In genomic region chr11:69121621-69122336, GRCh38 we compare ENCODE assay signal across 14 cellular contexts. TPM values are rescaled to one million over a fixed set of nuclear protein-coding genes. Genes with fewer than 3 reads are reported as not detected.
DNase-seq lines count a peak whose midpoint lies in the region; TF ChIP-seq lines count a peak whose summit lies in the region.
"Had no signal": no experiment of that assay in that cellular context is flagged by ENCODE, and none has a peak within 500 bp of the region (broad histone marks: within the 10 kb centered on the region; RNA-seq: fewer than 3 reads in every experiment).

No MANE protein-coding gene starts in this region.

- H3K27me3 ChIP-seq in CD4-positive, alpha-beta memory T cell (ENCODE audit: insufficient read depth, low read length): no peaks in the 10 kb centered on the region
- H3K27me3 ChIP-seq: pancreas had no signal

- H3K4me3 Mint-ChIP-seq in CD4-positive, alpha-beta memory T cell: peak overlapping the region in 6 of 8 donors; percentile 13 to 84 (median 61)
- no peak overlapping the region for H3K4me3 Mint-ChIP-seq in activated T-helper 2 cell treated with anti-CD3 and anti-CD28 coated beads, Interferon-gamma antibody, Interleukin-2, Interleukin-4, amounts not matched to agents 10 μg/mL and 5 μg/mL and 100 μg/mL, durations not matched to agents 14 hours and 24 hours and 36 hours (ENCODE audit: low read depth)
- H3K4me3 Mint-ChIP-seq in mesothelial cell of epicardium: no peak overlapping the region

- DNase-seq in CD4-positive, alpha-beta memory T cell: no peak
- DNase-seq in activated T-helper 2 cell treated with anti-CD3 and anti-CD28 coated beads, Interferon-gamma antibody, Interleukin-2, Interleukin-4, amounts not matched to agents 10 μg/mL and 5 μg/mL and 100 μg/mL, durations not matched to agents 14 hours and 24 hours and 36 hours (ENCODE audit: low spot score): no peak
- DNase-seq in mesothelial cell of epicardium (ENCODE audit: low spot score in 2 of 2, unreplicated experiment in 2 of 2) (no peak), iPS-NIHi11 (ENCODE audit: low spot score) (no peak), superior temporal gyrus (ENCODE audit: extremely low spot score) (no peak), activated gamma-delta T cell treated with Interleukin-2 at 50 U/mL for 16 hours (no peak)
- DNase-seq in activated CD8-positive, alpha-beta memory T cell treated with anti-CD3 and anti-CD28 coated beads, Interleukin-2, amount 50 U/mL, for 48 hours: no peak
- DNase-seq: cortex of kidney; KG1; NCI-H1436; NCI-H446; stimulated activated CD4-positive, alpha-beta T cell treated with anti-CD3 and anti-CD28 coated beads, Interleukin-12 subunit alpha, Interleukin-12 subunit beta, amount 100 ng/mL, for 4 hours had no signal

- CTCF ChIA-PET in CD4-positive, alpha-beta memory T cell (lab: Charles Lee; ENCODE audit: partially characterized antibody): no interaction called here

- peaks cover 41% of the 10 kb centered on the region for H3K4me1 ChIP-seq in CD4-positive, alpha-beta memory T cell (ENCODE audit: insufficient read depth, low read length)

- no peak for TF ChIP-seq CTCF in 22Rv1 (IDR thresholded peaks at IDR 0.05)
- no peak for TF ChIP-seq CTCF in mesothelial cell of epicardium (IDR thresholded peaks at IDR 0.05; ENCODE audit: unreplicated experiment)

- no peaks in the 10 kb centered on the region for H3K27me3 Mint-ChIP-seq in CD4-positive, alpha-beta memory T cell
- H3K27me3 Mint-ChIP-seq in activated T-helper 2 cell treated with anti-CD3 and anti-CD28 coated beads, Interferon-gamma antibody, Interleukin-2, Interleukin-4, amounts not matched to agents 10 μg/mL and 5 μg/mL and 100 μg/mL, durations not matched to agents 14 hours and 24 hours and 36 hours (ENCODE audit: low read depth): no peaks in the 10 kb centered on the region
- H3K27me3 Mint-ChIP-seq in mesothelial cell of epicardium (ENCODE audit: low read depth): no peaks in the 10 kb centered on the region

- H3K27ac ChIP-seq in 22Rv1: peak overlapping the region; percentile 80
- H3K27ac ChIP-seq in CD4-positive, alpha-beta memory T cell (ENCODE audit: low read depth, low read length): peak overlapping the region; percentile 38

- no peaks in the 10 kb centered on the region for H3K36me3 ChIP-seq in CD4-positive, alpha-beta memory T cell (ENCODE audit: insufficient read depth, low read length)
- H3K36me3 ChIP-seq: pancreas had no signal

- peaks cover 0 to 6% (median 0%) of the 10 kb centered on the region in 8 donors for H3K9me3 Mint-ChIP-seq in CD4-positive, alpha-beta memory T cell
- peaks cover 9% of the 10 kb centered on the region for H3K9me3 Mint-ChIP-seq in activated T-helper 2 cell treated with anti-CD3 and anti-CD28 coated beads, Interferon-gamma antibody, Interleukin-2, Interleukin-4, amounts not matched to agents 10 μg/mL and 5 μg/mL and 100 μg/mL, durations not matched to agents 14 hours and 24 hours and 36 hours
- H3K9me3 Mint-ChIP-seq in mesothelial cell of epicardium: peaks cover 7% of the 10 kb centered on the region

- POLR2A ChIA-PET in CD4-positive, alpha-beta memory T cell (lab: Charles Lee; ENCODE audit: partially characterized antibody): no interaction called here

- H3K36me3 Mint-ChIP-seq in CD4-positive, alpha-beta memory T cell: no peaks in the 10 kb centered on the region
- H3K36me3 Mint-ChIP-seq in activated T-helper 2 cell treated with anti-CD3 and anti-CD28 coated beads, Interferon-gamma antibody, Interleukin-2, Interleukin-4, amounts not matched to agents 10 μg/mL and 5 μg/mL and 100 μg/mL, durations not matched to agents 14 hours and 24 hours and 36 hours (ENCODE audit: low read depth): no peaks in the 10 kb centered on the region
- no peaks in the 10 kb centered on the region for H3K36me3 Mint-ChIP-seq in mesothelial cell of epicardium

- H3K27ac Mint-ChIP-seq in CD4-positive, alpha-beta memory T cell: peak overlapping the region; percentile 57 to 87 (median 80)
- H3K27ac Mint-ChIP-seq in activated T-helper 2 cell treated with anti-CD3 and anti-CD28 coated beads, Interferon-gamma antibody, Interleukin-2, Interleukin-4, amounts not matched to agents 10 μg/mL and 5 μg/mL and 100 μg/mL, durations not matched to agents 14 hours and 24 hours and 36 hours: peak overlapping the region; percentile 21
- peak overlapping the region; percentile 81 for H3K27ac Mint-ChIP-seq in mesothelial cell of epicardium

- no peaks in the 10 kb centered on the region for H3K9me3 ChIP-seq in CD4-positive, alpha-beta memory T cell (ENCODE audit: control insufficient read depth in 1 of 2, low read length in 2 of 2)
- H3K9me3 ChIP-seq: pancreas had no signal

- peaks cover 27 to 43% (median 35%) of the 10 kb centered on the region in 4 donors for H3K4me1 Mint-ChIP-seq in CD4-positive, alpha-beta memory T cell
- H3K4me1 Mint-ChIP-seq in activated T-helper 2 cell treated with anti-CD3 and anti-CD28 coated beads, Interferon-gamma antibody, Interleukin-2, Interleukin-4, amounts not matched to agents 10 μg/mL and 5 μg/mL and 100 μg/mL, durations not matched to agents 14 hours and 24 hours and 36 hours (ENCODE audit: low read depth): peaks cover 26% of the 10 kb centered on the region
- H3K4me1 Mint-ChIP-seq in mesothelial cell of epicardium: peaks cover 19% of the 10 kb centered on the region

- intact Hi-C loops in CD4-positive, alpha-beta memory T cell (cut with micrococcal nuclease): no loop called here
- intact Hi-C loops in activated T-helper 2 cell treated with anti-CD3 and anti-CD28 coated beads, Interferon-gamma antibody, Interleukin-2, Interleukin-4, amounts not matched to agents 10 μg/mL and 5 μg/mL and 100 μg/mL, durations not matched to agents 14 hours and 24 hours and 36 hours (cut with micrococcal nuclease): loop anchor here (5.0 kb wide), 2 partner anchors 46 to 176 kb away; no protein-coding TSS in a partner anchor

- H3K4me3 ChIP-seq in CD4-positive, alpha-beta memory T cell (ENCODE audit: low read length in 2 of 2): peak overlapping the region in 1 of 2 donors; percentile 44
- H3K4me3 ChIP-seq: pancreas had no signal

RNA-seq across cellular contexts. Expression of gene SMIM38, which starts 34.0 kb away (rescaled TPM):
- under 1 TPM; 0.50 to 0.70 TPM for total RNA-seq in CD4-positive, alpha-beta memory T cell
- not detected for polyA plus RNA-seq in CD4-positive, alpha-beta memory T cell
- 0.41 and 0.53 TPM in 2 replicates for total RNA-seq in activated T-helper 2 cell treated with anti-CD3 and anti-CD28 coated beads, Interferon-gamma antibody, Interleukin-2, Interleukin-4, amounts not matched to agents 10 μg/mL and 5 μg/mL and 100 μg/mL, durations not matched to agents 14 hours and 24 hours and 36 hours
- total RNA-seq in mesothelial cell of epicardium: 1.9 to 2.5 TPM (median 2.1 TPM) in 3 replicates

Comparison
In these comparisons a context has a peak if more than half of its experiments do, and no peak if none do; other contexts are left out.
1. H3K27ac Mint-ChIP-seq: peak in every context shown above with its lines; median percentile 81 in mesothelial cell of epicardium; 80 in CD4-positive, alpha-beta memory T cell; 21 in activated T-helper 2 cell treated with anti-CD3 and anti-CD28 coated beads, Interferon-gamma antibody, Interleukin-2, Interleukin-4, amounts not matched to agents 10 μg/mL and 5 μg/mL and 100 μg/mL, durations not matched to agents 14 hours and 24 hours and 36 hours.
2. H3K4me3 Mint-ChIP-seq: peak in CD4-positive, alpha-beta memory T cell (6 of 8); none in activated T-helper 2 cell treated with anti-CD3 and anti-CD28 coated beads, Interferon-gamma antibody, Interleukin-2, Interleukin-4, amounts not matched to agents 10 μg/mL and 5 μg/mL and 100 μg/mL, durations not matched to agents 14 hours and 24 hours and 36 hours (single experiment) and mesothelial cell of epicardium (single experiment).